1 cellular context compared by ENCODE assay signal in genomic region chr18:7566244-7566586, GRCh38.
TF ChIP-seq lines count a peak whose summit lies in the region.

No MANE protein-coding gene starts in this region.

TF ChIP-seq in SK-N-SH, 30 proteins besides CTCF, POLR2A, EP300 and RAD21 (continued from another document):
- no peak for TF ChIP-seq RXRA (IDR thresholded peaks at IDR 0.05; ENCODE audit: borderline replicate concordance, low read depth)
- TF ChIP-seq RFX5 (IDR thresholded peaks at IDR 0.05; ENCODE audit: low read length), result no peak
- TF ChIP-seq JUND (IDR thresholded peaks at IDR 0.05), result no peak
- no peak for TF ChIP-seq REST (IDR thresholded peaks at IDR 0.05; ENCODE audit: low read depth, low read length)
- no peak for TF ChIP-seq IRF3 (IDR thresholded peaks at IDR 0.05; ENCODE audit: low read depth, low read length)
- TF ChIP-seq MAX (IDR thresholded peaks at IDR 0.05; ENCODE audit: low read depth), result no peak
- no peak for TF ChIP-seq USF1 (IDR thresholded peaks at IDR 0.05; ENCODE audit: borderline replicate concordance, low read depth)
- no peak for TF ChIP-seq FOXJ3 (CRISPR knock-in tag; IDR thresholded peaks at IDR 0.05)
- no peak for TF ChIP-seq PBX3 (IDR thresholded peaks at IDR 0.05)
- no peak for TF ChIP-seq TAF1 (IDR thresholded peaks at IDR 0.05; ENCODE audit: borderline replicate concordance, low read depth, low read length)
- TF ChIP-seq FOSL2 (IDR thresholded peaks at IDR 0.05; ENCODE audit: borderline replicate concordance, low read depth), result no peak
